Comparison of ENCODE assay signal across 35 cellular contexts in genomic region chr6:15659181-15659580, GRCh38. TPM values are rescaled to one million over a fixed set of nuclear protein-coding genes. Genes with fewer than 3 reads are reported as not detected.
DNase-seq lines count a peak whose midpoint lies in the region; ATAC-seq and TF ChIP-seq lines count a peak whose summit lies in the region.
"Had no signal": no experiment of that assay in that cellular context is flagged by ENCODE, and none has a peak within 500 bp of the region (broad histone marks: within the 10 kb centered on the region; RNA-seq: fewer than 3 reads in every experiment).

No MANE protein-coding gene starts in this region.

- ATAC-seq in effector memory CD8-positive, alpha-beta T cell (replicated peaks): no peak
- no peak for ATAC-seq in GM21825 (IDR thresholded peaks at IDR 0.05; ENCODE audit: unreplicated experiment)
- ATAC-seq: activated naive CD4-positive, alpha-beta T cell treated with anti-CD3 and anti-CD28 coated beads, Interleukin-2, amount 50 U/mL, for 72 hours; HepG2; psoas muscle; sciatic nerve; T-cell had no signal

- H3K4me1 Mint-ChIP-seq in neural crest cell: peaks cover 12% of the 10 kb centered on the region
- H3K4me1 Mint-ChIP-seq in effector memory CD8-positive, alpha-beta T cell (ENCODE audit: low read depth in 2 of 2): peaks cover 22 to 42% of the 10 kb centered on the region in 2 donors

- H3K9me3 Mint-ChIP-seq in neural crest cell: no peaks in the 10 kb centered on the region
- no peaks in the 10 kb centered on the region for H3K9me3 Mint-ChIP-seq in effector memory CD8-positive, alpha-beta T cell
- H3K9me3 Mint-ChIP-seq: T-cell had no signal

- no peaks in the 10 kb centered on the region for H3K4me1 ChIP-seq in BE2C
- peaks cover 72% of the 10 kb centered on the region for H3K4me1 ChIP-seq in Karpas-422 (ENCODE audit: low read length)

- H3K27me3 ChIP-seq in BE2C (no peaks in the 10 kb centered on the region; the same call in 1 of the 2 replicates), Karpas-422 (ENCODE audit: low read length) (no peaks in the 10 kb centered on the region)
- H3K27me3 ChIP-seq: breast epithelium, SJSA1, tibial nerve had no signal

- H3K36me3 Mint-ChIP-seq in neural crest cell (ENCODE audit: low read depth): no peaks in the 10 kb centered on the region
- H3K36me3 Mint-ChIP-seq in effector memory CD8-positive, alpha-beta T cell (ENCODE audit: insufficient read depth): peaks cover 11% of the 10 kb centered on the region

- no peaks in the 10 kb centered on the region for H4K20me1 ChIP-seq in Karpas-422 (ENCODE audit: insufficient read depth, low read depth, low read length)

- H3K4me3 ChIP-seq in BE2C (ENCODE audit: low read depth, low read length) (no peak overlapping the region), Karpas-422 (ENCODE audit: low read length) (no peak overlapping the region)
- H3K4me3 ChIP-seq: breast epithelium, psoas muscle, SJSA1, tibial nerve had no signal

- H3K9ac ChIP-seq in Karpas-422 (ENCODE audit: low read length): 0 out of 2 replicates have a peak overlapping the region, but pooled peaks have one; percentile 17

- no peak overlapping the region for H3K27ac Mint-ChIP-seq in neural crest cell (ENCODE audit: unreplicated experiment)
- H3K27ac Mint-ChIP-seq in effector memory CD8-positive, alpha-beta T cell: peak overlapping the region in 1 of 2 donors; percentile 70
- H3K27ac Mint-ChIP-seq: T-cell had no signal

- no peak overlapping the region for H2AFZ ChIP-seq in Karpas-422 (ENCODE audit: low read length)

- H3K9me2 ChIP-seq in Karpas-422 (replicated peaks; ENCODE audit: insufficient read depth, low read length): no peaks in the 10 kb centered on the region

- no peaks in the 10 kb centered on the region for H3K9me3 ChIP-seq in BE2C
- no peaks in the 10 kb centered on the region for H3K9me3 ChIP-seq in Karpas-422 (ENCODE audit: low read length)
- H3K9me3 ChIP-seq: breast epithelium, psoas muscle, SJSA1, tibial nerve had no signal

- peak overlapping the region; percentile 21 for H3K4me2 ChIP-seq in Karpas-422 (ENCODE audit: low read depth, low read length, poor library complexity, severe bottlenecking)

- H3K36me3 ChIP-seq in BE2C: no peaks in the 10 kb centered on the region
- H3K36me3 ChIP-seq in Karpas-422 (ENCODE audit: insufficient read depth, low read length): peaks cover 3% of the 10 kb centered on the region; the same call in 1 of the 2 replicates
- H3K36me3 ChIP-seq: tibial nerve had no signal

- H3K79me2 ChIP-seq in Karpas-422 (ENCODE audit: low read length): peaks cover 74% of the 10 kb centered on the region

- H3K4me3 Mint-ChIP-seq in neural crest cell: peak overlapping the region; percentile 60
- no peak overlapping the region for H3K4me3 Mint-ChIP-seq in effector memory CD8-positive, alpha-beta T cell
- H3K4me3 Mint-ChIP-seq: T-cell had no signal

- H3K27ac ChIP-seq in Karpas-422 (ENCODE audit: low read length): peak overlapping the region; percentile 32; the same call in 1 of the 2 replicates
- H3K27ac ChIP-seq: breast epithelium, epithelial cell of prostate, psoas muscle, SJSA1, tibial nerve, WERI-Rb-1 had no signal

- TF ChIP-seq CTCF in BE2C (IDR thresholded peaks at IDR 0.05; ENCODE audit: low read depth, low read length) (no peak), neural crest cell (conservative IDR thresholded peaks at IDR 0.05) (no peak)

- DNase-seq in BE2C (peak; percentile 19), Karpas-422 (no peak), epidermal melanocyte (ENCODE audit: insufficient read length, low spot score) (peak; percentile 50), neural crest cell (ENCODE audit: low read depth, low spot score) (no peak)
- DNase-seq in activated T-cell treated with anti-CD3 and anti-CD28 coated beads, Interleukin-2, amount 50 U/mL, for 48 hours: no peak
- DNase-seq in effector memory CD8-positive, alpha-beta T cell: no peak
- DNase-seq in effector CD8-positive, alpha-beta T cell (lab: John Stamatoyannopoulos, UW): no peak
- DNase-seq: activated CD4-positive, alpha-beta T cell treated with anti-CD3 and anti-CD28 coated beads for 48 hours; activated CD8-positive, alpha-beta memory T cell treated with anti-CD3 and anti-CD28 coated beads for 24 hours; activated effector memory CD4-positive, alpha-beta T cell treated with Interleukin-2 at 50 U/mL for 16 hours; Calu3; DND-41; HCEC 1CT; hypothalamus; Kasumi-1; mammary epithelial cell; MV-4-11; NCI-H1436; NCI-H2081; NCI-H2227 treated with DMSO at 0.1 percent for 48 hours; NCI-H69; occipital lobe; psoas muscle; stimulated activated CD4-positive, alpha-beta T cell treated with anti-CD3 and anti-CD28 coated beads, Interleukin-12 subunit alpha, Interleukin-12 subunit beta, amount 100 ng/mL, for 4 hours; stimulated activated CD4-positive, alpha-beta T cell treated with anti-CD3 and anti-CD28 coated beads, Interleukin-2, amount 100 ng/mL, for 48 hours; T-cell; WERI-Rb-1 had no signal

- H3K27me3 Mint-ChIP-seq in neural crest cell (ENCODE audit: low read depth): peaks cover 11% of the 10 kb centered on the region
- H3K27me3 Mint-ChIP-seq in effector memory CD8-positive, alpha-beta T cell: no peaks in the 10 kb centered on the region
- H3K27me3 Mint-ChIP-seq: T-cell had no signal

RNA-seq across cellular contexts. Expression of gene DTNBP1, which starts 3.6 kb away (rescaled TPM):
- polyA plus RNA-seq in BE2C (2012; ENCODE audit: insufficient read depth, insufficient read length, low read depth): 17.9 TPM
- 13.8 and 15.1 TPM in 2 replicates for total RNA-seq in Karpas-422 (2014; rRNA removed; shearing (Covaris generic); ENCODE audit: low replicate concordance)
- 13.5 and 13.6 TPM in 2 replicates for total RNA-seq in neural crest cell

Comparison
In these comparisons a context has a peak if more than half of its experiments do, and no peak if none do; other contexts are left out.
1. DNase-seq: peak in BE2C (single experiment) and epidermal melanocyte (single experiment); none in Karpas-422 (single experiment), neural crest cell (single experiment), activated T-cell treated with anti-CD3 and anti-CD28 coated beads, Interleukin-2, amount 50 U/mL, for 48 hours (0 of 2), effector memory CD8-positive, alpha-beta T cell (0 of 3) and effector CD8-positive, alpha-beta T cell (single experiment).